In the genomic region with DNA sequence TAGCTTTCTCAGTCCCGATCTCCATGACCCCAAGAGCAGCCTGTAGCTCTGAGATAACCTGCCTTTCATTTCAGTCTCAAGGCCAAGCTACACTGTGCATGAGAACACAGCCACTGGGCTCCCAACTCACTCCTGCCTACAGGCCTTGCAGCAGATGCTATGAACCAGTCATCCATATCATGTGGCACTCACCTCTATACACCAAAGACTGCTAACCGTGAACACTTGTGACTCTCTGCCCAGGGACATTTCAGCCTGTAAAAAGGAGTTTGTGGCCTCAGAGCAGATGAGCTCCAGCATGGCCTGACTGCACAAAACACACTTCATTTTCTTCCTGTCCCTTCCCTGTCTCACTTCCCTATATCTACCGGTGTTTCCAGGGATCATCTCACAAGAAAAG, we compare ENCODE assay signal across 12 cellular contexts. TPM values are rescaled to one million over a fixed set of nuclear protein-coding genes. Genes with fewer than 3 reads are reported as not detected.
DNase-seq lines count a peak whose midpoint lies in the region; ATAC-seq lines count a peak whose summit lies in the region.
"Had no signal": no experiment of that assay in that cellular context is flagged by ENCODE, and none has a peak within 500 bp of the region (broad histone marks: within the 10 kb centered on the region; RNA-seq: fewer than 3 reads in every experiment).

No MANE protein-coding gene starts in this region.

- no CpG with 5 or more reads among the region's 3 CpGs for WGBS in trophoblast cell (ENCODE audit: extremely low coverage, insufficient coverage, insufficient read length)
- WGBS in GM23248 (ENCODE audit: low coverage in 1 of 2, low lambda C conversion rate in 2 of 2, missing lambda C conversion rate in 2 of 2), 2 experiments: 25 to 26% methylated on average over 3 of the region's 3 CpGs

- no peak overlapping the region for H2BK12ac ChIP-seq in trophoblast cell (ENCODE audit: low read length)

- no peak overlapping the region for H3K14ac ChIP-seq in trophoblast cell (ENCODE audit: low read length)

- peak overlapping the region; percentile 51 for H3K27ac ChIP-seq in BLaER1
- no peak overlapping the region for H3K27ac ChIP-seq in trophoblast cell (ENCODE audit: low read depth, low read length)
- H3K27ac ChIP-seq in GM23248: no peak overlapping the region
- H3K27ac ChIP-seq: esophagus squamous epithelium had no signal

- no peak overlapping the region for H3K18ac ChIP-seq in trophoblast cell (ENCODE audit: low read length)

- DNase-seq in NCI-H146 treated with DMSO at 0.1 percent for 48 hours (lab: John Stamatoyannopoulos, UW; ENCODE audit: unreplicated experiment) (peak; percentile 35), trophoblast cell (no peak), T-helper 9 cell (no peak), GM23248 (no peak)
- DNase-seq: C1 segment of cervical spinal cord, esophagus squamous epithelium had no signal

- H3F3A ChIP-seq in GM23248 (ENCODE audit: insufficient read depth): no peaks in the 10 kb centered on the region

- H3K4ac ChIP-seq in trophoblast cell (ENCODE audit: low read depth, low read length): no peak overlapping the region

- no peak overlapping the region for H3K4me3 ChIP-seq in BLaER1
- no peak overlapping the region for H3K4me3 ChIP-seq in trophoblast cell (ENCODE audit: low read depth, low read length)
- H3K4me3 ChIP-seq in GM23248: no peak overlapping the region
- H3K4me3 ChIP-seq: esophagus squamous epithelium had no signal

- H4K20me1 ChIP-seq in BLaER1 (no peaks in the 10 kb centered on the region), GM23248 (ENCODE audit: insufficient read depth) (no peaks in the 10 kb centered on the region)

- H3K23ac ChIP-seq in trophoblast cell (ENCODE audit: low read length): no peak overlapping the region

- H3K9ac ChIP-seq in BLaER1 (no peak overlapping the region), trophoblast cell (ENCODE audit: low read length) (no peak overlapping the region), GM23248 (no peak overlapping the region)

- no peak overlapping the region for H2BK5ac ChIP-seq in trophoblast cell (ENCODE audit: low read depth, low read length, poor library complexity)

- H3K9me3 ChIP-seq in BLaER1: peaks cover 15% of the 10 kb centered on the region
- no peaks in the 10 kb centered on the region for H3K9me3 ChIP-seq in trophoblast cell (ENCODE audit: insufficient read depth, low read depth, low read length)
- no peaks in the 10 kb centered on the region for H3K9me3 ChIP-seq in GM23248 (ENCODE audit: low read depth)

- no peaks in the 10 kb centered on the region for H3K27me3 ChIP-seq in BLaER1
- H3K27me3 ChIP-seq in trophoblast cell (ENCODE audit: insufficient read depth, low read length): no peaks in the 10 kb centered on the region
- no peaks in the 10 kb centered on the region for H3K27me3 ChIP-seq in GM23248 (replicated peaks; ENCODE audit: insufficient read depth)
- H3K27me3 ChIP-seq: esophagus squamous epithelium had no signal

- no peaks in the 10 kb centered on the region for H3K9me2 ChIP-seq in GM23248 (ENCODE audit: insufficient read depth)

- in situ Hi-C loops in GM23248 (cut with MboI): no loop called here

- H2BK120ac ChIP-seq in trophoblast cell (ENCODE audit: insufficient read depth, low read length, poor library complexity): no peak overlapping the region

- no peak overlapping the region for H4K91ac ChIP-seq in trophoblast cell (ENCODE audit: low read depth, low read length)

- H3K4me2 ChIP-seq in BLaER1: peak overlapping the region; percentile 64
- H3K4me2 ChIP-seq in trophoblast cell (ENCODE audit: low read length): no peak overlapping the region
- no peak overlapping the region for H3K4me2 ChIP-seq in GM23248 (ENCODE audit: unreplicated experiment)

- ATAC-seq in GM18868 (IDR thresholded peaks at IDR 0.05; ENCODE audit: unreplicated experiment) (peak; percentile 42), HG02763 (IDR thresholded peaks at IDR 0.05; ENCODE audit: unreplicated experiment) (peak; percentile 45), HG03520 (IDR thresholded peaks at IDR 0.05; ENCODE audit: unreplicated experiment) (no peak)

- H4K8ac ChIP-seq in trophoblast cell (ENCODE audit: low read depth, low read length): no peak overlapping the region

- no peaks in the 10 kb centered on the region for H3K79me1 ChIP-seq in trophoblast cell (ENCODE audit: low read length)

- H2AFZ ChIP-seq in trophoblast cell (ENCODE audit: insufficient read depth, low read length, poor library complexity): no peak overlapping the region
- H2AFZ ChIP-seq in GM23248: no peak overlapping the region

- peaks cover 17% of the 10 kb centered on the region for H3K4me1 ChIP-seq in BLaER1
- peaks cover 3 to 9% of the 10 kb centered on the region in 2 experiments for H3K4me1 ChIP-seq in trophoblast cell (ENCODE audit: control insufficient read depth in 1 of 2, insufficient read depth in 2 of 2, low read length in 2 of 2)
- H3K4me1 ChIP-seq in GM23248 (ENCODE audit: insufficient read depth): no peaks in the 10 kb centered on the region
- H3K4me1 ChIP-seq: esophagus squamous epithelium had no signal

- H2AK5ac ChIP-seq in trophoblast cell (ENCODE audit: low read length): no peak overlapping the region

- no peak overlapping the region for H4K12ac ChIP-seq in trophoblast cell (ENCODE audit: low read depth, low read length)

- H3K79me2 ChIP-seq in trophoblast cell (ENCODE audit: control insufficient read depth, insufficient read depth, low read length, poor library complexity) (no peaks in the 10 kb centered on the region), GM23248 (ENCODE audit: insufficient read depth) (no peaks in the 10 kb centered on the region)

- no peaks in the 10 kb centered on the region for H3K36me3 ChIP-seq in BLaER1
- H3K36me3 ChIP-seq in trophoblast cell (ENCODE audit: control insufficient read depth in 1 of 2, insufficient read depth in 2 of 2, low read length in 2 of 2): no peaks in the 10 kb centered on the region
- no peaks in the 10 kb centered on the region for H3K36me3 ChIP-seq in GM23248 (ENCODE audit: low read depth)
- H3K36me3 ChIP-seq: esophagus squamous epithelium had no signal

RNA-seq across cellular contexts. Expression of a gene that starts 56.9 kb away (rescaled TPM):
- 1.9 and 2.3 TPM in 2 replicates for polyA plus RNA-seq in trophoblast cell (2013)
- total RNA-seq in GM23248 (2014; rRNA removed; shearing (Covaris generic)): not detected in 2 replicates
- not detected in 2 replicates for polyA plus RNA-seq in GM23248 (2016; fragmentation: Nextera tagmentation; extraction: Ambion mirVana)
- total RNA-seq: esophagus squamous epithelium, subcutaneous adipose tissue had no signal
- polyA plus RNA-seq: neural cell had no signal
